ENCODE assay signal across 8 cellular contexts in the genomic region with DNA sequence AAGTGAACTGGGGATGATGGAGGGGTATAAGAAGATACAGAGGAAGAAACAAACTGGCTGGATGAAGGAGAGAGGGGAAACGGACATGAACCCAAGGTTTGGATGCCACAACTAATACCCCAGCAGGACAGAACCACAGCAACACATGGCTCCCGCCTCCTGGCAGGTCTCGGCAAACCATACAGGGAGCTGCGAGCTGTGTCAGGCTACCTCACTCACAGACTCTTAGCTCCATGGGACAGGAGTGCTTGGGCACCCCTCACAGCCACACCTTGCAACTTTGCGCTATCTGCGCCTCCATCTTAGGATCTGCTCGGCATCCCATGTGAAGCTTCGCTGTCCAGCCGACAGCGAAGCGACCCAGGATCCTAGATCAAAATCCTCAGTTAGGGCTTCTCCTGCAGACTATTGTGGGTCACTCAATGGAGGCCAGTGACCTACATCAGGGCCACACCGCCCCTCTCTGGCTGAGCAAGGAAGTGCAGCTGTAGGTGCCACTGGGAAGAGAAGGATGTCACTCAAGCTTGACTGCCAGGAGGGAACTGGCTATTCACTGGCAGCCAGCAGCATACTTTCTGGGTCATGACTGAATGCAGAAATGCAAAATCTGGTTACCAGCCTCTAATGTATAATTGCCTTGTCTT.
DNase-seq lines count a peak whose midpoint lies in the region; ATAC-seq and TF ChIP-seq lines count a peak whose summit lies in the region.

No MANE protein-coding gene starts in this region.

- TF ChIP-seq CTCF in RWPE1 (conservative IDR thresholded peaks at IDR 0.05; ENCODE audit: low read depth), result peak; percentile 51
- TF ChIP-seq CTCF in chondrocyte (IDR thresholded peaks at IDR 0.05), result peak; percentile 64

- no peak overlapping the region for H3K27ac Mint-ChIP-seq in chondrocyte (ENCODE audit: unreplicated experiment)

- no peak overlapping the region for H3K27ac ChIP-seq in RWPE1

- CTCF ChIA-PET in RWPE1 (lab: Yijun Ruan, JAX), result interaction anchor here (0.5 to 1.9 kb wide), 11 partner anchors 14 to 527 kb away, joined by 3 to 11 read pairs (median 3); no protein-coding TSS in a partner anchor

- POLR2A ChIA-PET in RWPE1 (lab: Yijun Ruan, JAX; ENCODE audit: low non-redundant PET), result no interaction called here

- no peak overlapping the region for H3K4me3 Mint-ChIP-seq in chondrocyte (ENCODE audit: unreplicated experiment)

- H3K27me3 Mint-ChIP-seq in chondrocyte (ENCODE audit: low read depth), result peaks cover 31% of the 10 kb centered on the region

- DNase-seq in activated CD4-positive, alpha-beta T cell treated with anti-CD3 and anti-CD28 coated beads for 24 hours (ENCODE audit: low read depth in 2 of 2), result peak; percentile 6 to 25
- no peak for DNase-seq in activated CD4-positive, alpha-beta T cell treated with anti-CD3 and anti-CD28 coated beads, Interleukin-2, amount 50 U/mL, for 1 hour
- DNase-seq in KG1 (lab: John Stamatoyannopoulos, UW) (peak; percentile 62), RWPE1 (ENCODE audit: low spot score) (peak; percentile 52), chondrocyte (ENCODE audit: low spot score) (no peak), left lobe of liver (ENCODE audit: low spot score) (peak; percentile 62)
- peak; percentile 27 to 34 (median 30) for DNase-seq in stimulated activated CD4-positive, alpha-beta T cell treated with anti-CD3 and anti-CD28 coated beads, TNF-alpha, amount 100 ng/mL, for 48 hours (ENCODE audit: low read depth in 3 of 3)

- H3K4me1 Mint-ChIP-seq in chondrocyte (ENCODE audit: low read depth), result no peaks in the 10 kb centered on the region

- no peaks in the 10 kb centered on the region for H3K36me3 Mint-ChIP-seq in chondrocyte (ENCODE audit: low read depth)

- no peaks in the 10 kb centered on the region for H3K9me3 Mint-ChIP-seq in chondrocyte (ENCODE audit: low read depth)

- peak; percentile 90 for ATAC-seq in left lobe of liver
- ATAC-seq in HG03095 (IDR thresholded peaks at IDR 0.05; ENCODE audit: unreplicated experiment), result no peak

Comparison
In these comparisons a context has a peak if more than half of its experiments do, and no peak if none do; other contexts are left out.
1. DNase-seq: peak in activated CD4-positive, alpha-beta T cell treated with anti-CD3 and anti-CD28 coated beads for 24 hours (2 of 2), KG1 (single experiment), RWPE1 (single experiment), left lobe of liver (single experiment) and stimulated activated CD4-positive, alpha-beta T cell treated with anti-CD3 and anti-CD28 coated beads, TNF-alpha, amount 100 ng/mL, for 48 hours (3 of 3); none in activated CD4-positive, alpha-beta T cell treated with anti-CD3 and anti-CD28 coated beads, Interleukin-2, amount 50 U/mL, for 1 hour (single experiment) and chondrocyte (single experiment).